ENCODE assay signal across 8 cellular contexts in genomic region chr17:81036128-81036891, GRCh38. TPM values are rescaled to one million over a fixed set of nuclear protein-coding genes. Genes with fewer than 3 reads are reported as not detected.
A peak's percentile ranks its signal among the peaks of the same experiment; 100 is the strongest.
DNase-seq lines count a peak whose midpoint lies in the region; ATAC-seq and TF ChIP-seq lines count a peak whose summit lies in the region.

No MANE protein-coding gene starts in this region.

- no peaks in the 10 kb centered on the region for H3K27me3 ChIP-seq in CD4-positive, CD25-positive, alpha-beta regulatory T cell (ENCODE audit: control insufficient read depth, insufficient read depth, low read length)
- H3K27me3 ChIP-seq in PC-3 (ENCODE audit: low read length) (no peaks in the 10 kb centered on the region), neural cell (ENCODE audit: insufficient read depth, low read depth, low read length) (no peaks in the 10 kb centered on the region)

- no peaks in the 10 kb centered on the region for H3K36me3 ChIP-seq in CD4-positive, CD25-positive, alpha-beta regulatory T cell (ENCODE audit: control insufficient read depth, insufficient read depth, low read length)
- H3K36me3 ChIP-seq in PC-3 (ENCODE audit: low read depth, low read length) (peaks cover 3% of the 10 kb centered on the region; the same call in 1 of the 2 replicates), neural cell (ENCODE audit: insufficient read depth, low read length) (no peaks in the 10 kb centered on the region)

- no peak for ATAC-seq in CD4-positive, CD25-positive, alpha-beta regulatory T cell (ENCODE audit: low read depth in 2 of 2)
- ATAC-seq in PC-3, result peak; percentile 7
- ATAC-seq in GM21423 (IDR thresholded peaks at IDR 0.05; ENCODE audit: unreplicated experiment), result no peak
- ATAC-seq in GM21381 (IDR thresholded peaks at IDR 0.05; ENCODE audit: unreplicated experiment), result no peak

- H3K9me3 ChIP-seq in CD4-positive, CD25-positive, alpha-beta regulatory T cell (ENCODE audit: control insufficient read depth in 2 of 2, low read length in 2 of 2), result no peaks in the 10 kb centered on the region
- no peaks in the 10 kb centered on the region for H3K9me3 ChIP-seq in PC-3 (ENCODE audit: low read length)
- no peaks in the 10 kb centered on the region for H3K9me3 ChIP-seq in neural cell (ENCODE audit: low read length)

- peak overlapping the region in 2 of 3 donors; percentile 56 to 85 for H3K27ac Mint-ChIP-seq in CD4-positive, CD25-positive, alpha-beta regulatory T cell

- CTCF ChIA-PET in PC-3 (lab: Charles Lee), result interaction anchor here (0.6 to 1.8 kb wide), 2 partner anchors 61 to 149 kb away, joined by 5 to 8 read pairs; no protein-coding TSS in a partner anchor

- DNase-seq in CD4-positive, CD25-positive, alpha-beta regulatory T cell, result no peak
- DNase-seq in PC-3 (peak; percentile 50), epithelial cell of esophagus (ENCODE audit: low read depth) (peak; percentile 54), MV-4-11 (lab: John Stamatoyannopoulos, UW) (no peak), HCEC 1CT (no peak)

- H2AFZ ChIP-seq in PC-3 (ENCODE audit: low read length), result no peak overlapping the region
- H2AFZ ChIP-seq in neural cell (ENCODE audit: low read depth, low read length), result no peak overlapping the region

- H3K9ac ChIP-seq in PC-3 (ENCODE audit: low read length) (peak overlapping the region; percentile 64), neural cell (ENCODE audit: low read length) (peak overlapping the region; percentile 80)

- H3F3A ChIP-seq in PC-3 (ENCODE audit: low read length, unreplicated experiment) (no peaks in the 10 kb centered on the region), neural cell (ENCODE audit: insufficient read depth, low read length, poor library complexity, severe bottlenecking) (no peaks in the 10 kb centered on the region)

- H3K27me3 Mint-ChIP-seq in CD4-positive, CD25-positive, alpha-beta regulatory T cell, result peaks cover 10% of the 10 kb centered on the region

- no peak overlapping the region for H3K4me3 ChIP-seq in CD4-positive, CD25-positive, alpha-beta regulatory T cell (ENCODE audit: low read depth, low read length)
- H3K4me3 ChIP-seq in PC-3 (ENCODE audit: low read length), result peak overlapping the region; percentile 92
- peak overlapping the region; percentile 81 for H3K4me3 ChIP-seq in epithelial cell of esophagus (ENCODE audit: low read length)
- H3K4me3 ChIP-seq in neural cell (ENCODE audit: low read length), result peak overlapping the region; percentile 84

- no peak for TF ChIP-seq EP300 in neural cell (conservative IDR thresholded peaks at IDR 0.05; ENCODE audit: poor library complexity, severe bottlenecking)

- POLR2A ChIA-PET in PC-3 (lab: Charles Lee; ENCODE audit: unreplicated experiment), result interaction anchor here (0.7 kb wide), 2 partner anchors 14 to 65 kb away, joined by 3 read pairs; no protein-coding TSS in a partner anchor

- H3K9me2 ChIP-seq in PC-3 (replicated peaks; ENCODE audit: low read length) (no peaks in the 10 kb centered on the region), neural cell (ENCODE audit: insufficient read depth, low read length) (no peaks in the 10 kb centered on the region)

- TF ChIP-seq CTCF in PC-3 (conservative IDR thresholded peaks at IDR 0.05; ENCODE audit: low read depth, low read length) (no peak), epithelial cell of esophagus (IDR thresholded peaks at IDR 0.05; ENCODE audit: insufficient read depth, low read depth, low read length, missing control alignments) (no peak), neural cell (IDR thresholded peaks at IDR 0.05; ENCODE audit: poor library complexity, severe bottlenecking) (no peak)

- H3K4me1 Mint-ChIP-seq in CD4-positive, CD25-positive, alpha-beta regulatory T cell, result peaks cover 0 to 30% (median 13%) of the 10 kb centered on the region in 4 donors

- H3K79me2 ChIP-seq in PC-3 (ENCODE audit: low read length) (peaks cover 64% of the 10 kb centered on the region), neural cell (replicated peaks; ENCODE audit: insufficient read depth, low read length) (peaks cover 71% of the 10 kb centered on the region)

- no peaks in the 10 kb centered on the region for H3K9me3 Mint-ChIP-seq in CD4-positive, CD25-positive, alpha-beta regulatory T cell

- peak overlapping the region; percentile 82 to 88 (median 87) for H3K4me3 Mint-ChIP-seq in CD4-positive, CD25-positive, alpha-beta regulatory T cell

- peaks cover 18% of the 10 kb centered on the region for H3K4me1 ChIP-seq in CD4-positive, CD25-positive, alpha-beta regulatory T cell (ENCODE audit: control insufficient read depth, insufficient read depth, low read length, poor library complexity, severe bottlenecking)
- H3K4me1 ChIP-seq in PC-3 (ENCODE audit: insufficient read depth, low read length), result peaks cover 50% of the 10 kb centered on the region

- H4K20me1 ChIP-seq in PC-3 (ENCODE audit: low read length) (peaks cover 55% of the 10 kb centered on the region), neural cell (ENCODE audit: insufficient read depth) (no peaks in the 10 kb centered on the region)

- intact Hi-C loops in PC-3 (cut with micrococcal nuclease), result no loop called here

- TSS peak; percentile 71 for BruUV-seq in PC-3 (replicated peaks; lab: Mats Ljungman, UMichigan)

- no peaks in the 10 kb centered on the region for H3K36me3 Mint-ChIP-seq in CD4-positive, CD25-positive, alpha-beta regulatory T cell

- H3K4me2 ChIP-seq in PC-3 (ENCODE audit: low read length) (peak overlapping the region; percentile 91), neural cell (ENCODE audit: low read length) (peak overlapping the region; percentile 81)

- H3K27ac ChIP-seq in CD4-positive, CD25-positive, alpha-beta regulatory T cell (ENCODE audit: insufficient read depth, low read length, poor library complexity, severe bottlenecking), result no peak overlapping the region
- peak overlapping the region; percentile 77 for H3K27ac ChIP-seq in PC-3 (ENCODE audit: low read length)
- H3K27ac ChIP-seq in neural cell (ENCODE audit: low read length), result peak overlapping the region; percentile 71

- no peak for TF ChIP-seq RAD21 in neural cell (conservative IDR thresholded peaks at IDR 0.05)

TF ChIP-seq in neural cell, 6 proteins besides CTCF, POLR2A, EP300 and RAD21:
- no peak for TF ChIP-seq SMC3 (conservative IDR thresholded peaks at IDR 0.05; ENCODE audit: poor library complexity)
- no peak for TF ChIP-seq POLR2AphosphoS5 (IDR thresholded peaks at IDR 0.05)
- TF ChIP-seq MXI1 (conservative IDR thresholded peaks at IDR 0.05; ENCODE audit: poor library complexity, severe bottlenecking), result no peak
- TF ChIP-seq EZH2 (IDR thresholded peaks at IDR 0.05; ENCODE audit: borderline replicate concordance, insufficient read depth, low read length, poor library complexity, severe bottlenecking), result no peak
- no peak for TF ChIP-seq REST (IDR thresholded peaks at IDR 0.05; ENCODE audit: borderline replicate concordance)
- no peak for TF ChIP-seq TAF1 (IDR thresholded peaks at IDR 0.05; ENCODE audit: low read depth)

RNA-seq across cellular contexts. Expression of gene BAIAP2, which starts 1.4 kb away (rescaled TPM):
- total RNA-seq in CD4-positive, CD25-positive, alpha-beta regulatory T cell, result 6.8 TPM
- polyA plus RNA-seq in CD4-positive, CD25-positive, alpha-beta regulatory T cell, result 1 to 10 TPM; 1.5 to 3.8 (median 1.7) TPM
- 50.9 and 56.9 TPM in 2 replicates for total RNA-seq in PC-3 (2014; rRNA removed)
- polyA plus RNA-seq in neural cell, result 17.5 and 37.9 TPM in 2 replicates
- 17.5 and 17.8 TPM in 2 replicates for polyA minus RNA-seq in neural cell

RNA-seq across cellular contexts. Expression of gene CHMP6, which starts 44.7 kb away (rescaled TPM):
- total RNA-seq in CD4-positive, CD25-positive, alpha-beta regulatory T cell, result 25.5 TPM
- 10 to 100 TPM; 37.6 to 43.5 (median 39.8) TPM for polyA plus RNA-seq in CD4-positive, CD25-positive, alpha-beta regulatory T cell
- total RNA-seq in PC-3 (2014; rRNA removed), result 26.1 and 33.0 TPM in 2 replicates
- polyA plus RNA-seq in neural cell, result 32.8 and 35.1 TPM in 2 replicates
- 32.0 and 34.6 TPM in 2 replicates for polyA minus RNA-seq in neural cell

Comparison
In these comparisons a context has a peak if more than half of its experiments do, and no peak if none do; other contexts are left out.
1. DNase-seq: peak in PC-3 (single experiment) and epithelial cell of esophagus (single experiment); none in CD4-positive, CD25-positive, alpha-beta regulatory T cell (0 of 3), MV-4-11 (single experiment) and HCEC 1CT (single experiment).